ENCODE assay signal across 9 cellular contexts in genomic region chr7:54788664-54789063, GRCh38. TPM values are rescaled to one million over a fixed set of nuclear protein-coding genes. Genes with fewer than 3 reads are reported as not detected.
DNase-seq lines count a peak whose midpoint lies in the region; ATAC-seq, FAIRE-seq and TF ChIP-seq lines count a peak whose summit lies in the region.
"Had no signal": no experiment of that assay in that cellular context is flagged by ENCODE, and none has a peak within 500 bp of the region (broad histone marks: within the 10 kb centered on the region; RNA-seq: fewer than 3 reads in every experiment).

No MANE protein-coding gene starts in this region.

- H3K4me2 ChIP-seq in hepatocyte = peak overlapping the region; percentile 60

- WGBS in hepatocyte (ENCODE audit: low lambda C conversion rate, missing lambda C conversion rate) = 10% methylated on average over 9 of the region's 9 CpGs
- 1 to 10% (median 4%) methylated on average over 9 of the region's 9 CpGs for WGBS in small intestine, 3 donors

- H4K20me1 ChIP-seq in hepatocyte (ENCODE audit: insufficient read depth, poor library complexity, severe bottlenecking) = no peaks in the 10 kb centered on the region

- no peak for FAIRE-seq in small intestine (lab: Jason Lieb, UNC)

- H3K36me3 ChIP-seq in hepatocyte (replicated peaks; ENCODE audit: insufficient read depth, low read depth) = no peaks in the 10 kb centered on the region
- no peaks in the 10 kb centered on the region for H3K36me3 ChIP-seq in small intestine (ENCODE audit: control insufficient read depth in 2 of 2, insufficient read depth in 2 of 2, low read length in 2 of 2)

- H3K27ac ChIP-seq in C4-2B (peak overlapping the region; percentile 24; the same call in 1 of the 2 replicates), hepatocyte (no peak overlapping the region), small intestine (ENCODE audit: low read depth in 1 of 2, low read length in 1 of 2) (no peak overlapping the region)

- DNase-seq in NCI-H69 (lab: John Stamatoyannopoulos, UW) (peak; percentile 50), amniotic stem cell (lab: John Stamatoyannopoulos, UW) (peak; percentile 65), hepatocyte (ENCODE audit: low spot score) (peak; percentile 87), small intestine (peak; percentile 59)
- DNase-seq: naive B cell had no signal

- H2AFZ ChIP-seq in hepatocyte = no peak overlapping the region

- peak; percentile 84 for ATAC-seq in GM18511 (IDR thresholded peaks at IDR 0.05; ENCODE audit: unreplicated experiment)
- ATAC-seq in HG03196 (IDR thresholded peaks at IDR 0.05; ENCODE audit: unreplicated experiment) = peak; percentile 66
- ATAC-seq in HG03108 (IDR thresholded peaks at IDR 0.05; ENCODE audit: unreplicated experiment) = no peak

- no peaks in the 10 kb centered on the region for H3K9me2 ChIP-seq in hepatocyte (replicated peaks; ENCODE audit: insufficient read depth)

- no peaks in the 10 kb centered on the region for H3K79me2 ChIP-seq in hepatocyte

- TF ChIP-seq CTCF in C4-2B (conservative IDR thresholded peaks at IDR 0.05) (peak; percentile 84), hepatocyte (IDR thresholded peaks at IDR 0.05; ENCODE audit: poor library complexity) (peak; percentile 88)

- no peaks in the 10 kb centered on the region for H3K4me1 ChIP-seq in hepatocyte (ENCODE audit: insufficient read depth)
- H3K4me1 ChIP-seq in small intestine (ENCODE audit: control insufficient read depth in 2 of 2, insufficient read depth in 1 of 2, low read depth in 1 of 2, low read length in 1 of 2) = no peaks in the 10 kb centered on the region

- H3K9me3 ChIP-seq in hepatocyte (ENCODE audit: low read depth) (no peaks in the 10 kb centered on the region), small intestine (ENCODE audit: control insufficient read depth, low read depth) (no peaks in the 10 kb centered on the region)

- H3K4me3 ChIP-seq in hepatocyte (no peak overlapping the region), small intestine (ENCODE audit: low read depth in 1 of 2, low read length in 2 of 2) (no peak overlapping the region)

- no peaks in the 10 kb centered on the region for H3K27me3 ChIP-seq in hepatocyte
- H3K27me3 ChIP-seq in small intestine (ENCODE audit: control insufficient read depth in 2 of 2, insufficient read depth in 2 of 2, low read length in 2 of 2) = peaks cover 0 to 3% of the 10 kb centered on the region in 2 donors

RNA-seq across cellular contexts. Expression of gene SEC61G, which starts 29.7 kb away (rescaled TPM):
- total RNA-seq in hepatocyte = 1,101 and 1,370 TPM in 2 replicates
- polyA plus RNA-seq in hepatocyte (444 and 460 TPM in 2 replicates), small intestine (100 to 1,000 TPM; 297 to 506 (median 402) TPM)
